Comparison of ENCODE assay signal across 18 cellular contexts in the genomic region with DNA sequence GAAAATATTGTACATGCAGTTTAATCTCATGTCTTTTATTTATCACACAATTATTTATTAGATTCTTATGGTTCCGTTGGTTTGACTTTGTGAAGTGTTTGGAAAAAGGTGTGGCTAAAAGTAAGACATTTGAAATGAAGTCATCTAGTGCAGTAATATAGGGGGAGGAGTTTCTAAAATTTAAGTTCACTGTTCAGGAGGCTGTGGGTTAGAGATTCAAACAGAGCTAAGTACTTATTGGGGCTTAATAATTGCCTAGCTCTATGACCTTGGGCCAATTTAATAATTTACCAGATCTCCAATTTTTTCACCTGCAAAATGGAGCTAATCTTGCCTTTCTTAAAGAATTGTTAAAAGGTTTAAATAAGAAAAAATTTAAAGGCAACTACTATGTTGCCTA.
A peak's percentile ranks its signal among the peaks of the same experiment; 100 is the strongest.
DNase-seq lines count a peak whose midpoint lies in the region; ATAC-seq, FAIRE-seq and TF ChIP-seq lines count a peak whose summit lies in the region.
"Had no signal": no experiment of that assay in that cellular context is flagged by ENCODE, and none has a peak within 500 bp of the region (broad histone marks: within the 10 kb centered on the region; RNA-seq: fewer than 3 reads in every experiment).

No MANE protein-coding gene starts in this region.

- H3K79me2 ChIP-seq in OCI-LY3 (ENCODE audit: low read length) = no peaks in the 10 kb centered on the region

- no peak for FAIRE-seq in frontal cortex (lab: Jason Lieb, UNC)
- FAIRE-seq: GM12892, H54 had no signal

- DNase-seq in left lung (no peak), frontal cortex (ENCODE audit: low spot score in 2 of 2) (no peak)
- DNase-seq: Calu3; CD4-positive, alpha-beta T cell; CD8-positive, alpha-beta memory T cell; DMS53; DMS79 treated with DMSO at 0.1 percent for 48 hours; GF-D8; GOT3; HFFc6 had no signal

- intact Hi-C loops in left lung (cut with DNase I) = no loop called here

- H3K27ac ChIP-seq in OCI-LY3 (ENCODE audit: low read length) (no peak overlapping the region), left lung (no peak overlapping the region)
- H3K27ac ChIP-seq: BLaER1 treated with 17β-estradiol and CSF1 and Interleukin-3, amounts not matched to agents 10 nM and 100 nM had no signal

- H3K9ac ChIP-seq in OCI-LY3 (ENCODE audit: low read length) = no peak overlapping the region
- H3K9ac ChIP-seq: BLaER1 treated with 17β-estradiol and CSF1 and Interleukin-3, amounts not matched to agents 10 nM and 100 nM had no signal

- 0 out of 2 replicates have a peak overlapping the region, but pooled peaks have one; percentile 0 for H3K4me2 ChIP-seq in OCI-LY3 (ENCODE audit: low read length)
- H3K4me2 ChIP-seq: BLaER1 treated with 17β-estradiol and CSF1 and Interleukin-3, amounts not matched to agents 10 nM and 100 nM had no signal

- H3K9me3 ChIP-seq in OCI-LY3 (ENCODE audit: insufficient read depth, low read length) = no peaks in the 10 kb centered on the region
- H3K9me3 ChIP-seq in left lung = peaks cover 0 to 4% of the 10 kb centered on the region in 2 donors
- H3K9me3 ChIP-seq: BLaER1 treated with 17β-estradiol and CSF1 and Interleukin-3, amounts not matched to agents 10 nM and 100 nM; HAP-1 had no signal

- H3K27me3 ChIP-seq in OCI-LY3 (ENCODE audit: low read depth, low read length) (no peaks in the 10 kb centered on the region), left lung (no peaks in the 10 kb centered on the region)
- H3K27me3 ChIP-seq: BLaER1 treated with 17β-estradiol and CSF1 and Interleukin-3, amounts not matched to agents 10 nM and 100 nM had no signal

- peaks cover 11% of the 10 kb centered on the region for H3K4me1 ChIP-seq in OCI-LY3 (ENCODE audit: low read length)
- H3K4me1 ChIP-seq in left lung = peaks cover 0 to 4% of the 10 kb centered on the region in 2 donors
- H3K4me1 ChIP-seq: BLaER1 treated with 17β-estradiol and CSF1 and Interleukin-3, amounts not matched to agents 10 nM and 100 nM; HAP-1 had no signal

- no peak overlapping the region for H2AFZ ChIP-seq in OCI-LY3 (ENCODE audit: low read depth, low read length)

- no peak for TF ChIP-seq CTCF in OCI-LY3 (IDR thresholded peaks at IDR 0.05; ENCODE audit: low read depth, low read length)
- TF ChIP-seq CTCF in left lung (IDR thresholded peaks at IDR 0.05) = no peak

- H3K4me3 ChIP-seq in OCI-LY3 (ENCODE audit: low read length) = no peak overlapping the region
- no peak overlapping the region for H3K4me3 ChIP-seq in left lung
- H3K4me3 ChIP-seq: BLaER1 treated with 17β-estradiol and CSF1 and Interleukin-3, amounts not matched to agents 10 nM and 100 nM; HAP-1 had no signal

- no peaks in the 10 kb centered on the region for H4K20me1 ChIP-seq in OCI-LY3 (ENCODE audit: insufficient read depth, low read length)
- H4K20me1 ChIP-seq: BLaER1 treated with 17β-estradiol and CSF1 and Interleukin-3, amounts not matched to agents 10 nM and 100 nM had no signal

- ATAC-seq in GM18909 (IDR thresholded peaks at IDR 0.05; ENCODE audit: poor library complexity, unreplicated experiment) (peak; percentile 48), left lung (peak; percentile 44), HG02759 (IDR thresholded peaks at IDR 0.05; ENCODE audit: unreplicated experiment) (no peak), GM18511 (IDR thresholded peaks at IDR 0.05; ENCODE audit: unreplicated experiment) (no peak)

- H3K36me3 ChIP-seq in OCI-LY3 (replicated peaks; ENCODE audit: low read depth, low read length) (no peaks in the 10 kb centered on the region), left lung (no peaks in the 10 kb centered on the region)
- H3K36me3 ChIP-seq: BLaER1 treated with 17β-estradiol and CSF1 and Interleukin-3, amounts not matched to agents 10 nM and 100 nM; HAP-1 had no signal

Comparison
In these comparisons a context has a peak if more than half of its experiments do, and no peak if none do; other contexts are left out.
1. ATAC-seq: peak in GM18909 (single experiment) and left lung (single experiment); none in HG02759 (single experiment) and GM18511 (single experiment).